In genomic region chr12:10614056-10614370, GRCh38 we compare ENCODE assay signal across 8 cellular contexts. TPM values are rescaled to one million over a fixed set of nuclear protein-coding genes. Genes with fewer than 3 reads are reported as not detected.
DNase-seq lines count a peak whose midpoint lies in the region; TF ChIP-seq lines count a peak whose summit lies in the region.

No MANE protein-coding gene starts in this region.

- H3K4me1 Mint-ChIP-seq in T-helper 2 cell treated with Interferon-gamma antibody and Interleukin-4, amounts not matched to agents 5 μg/mL and 100 μg/mL, for 36 hours (ENCODE audit: low read depth): peaks cover 28% of the 10 kb centered on the region

- DNase-seq in T-helper 2 cell treated with Interferon-gamma antibody and Interleukin-4, amounts not matched to agents 5 μg/mL and 100 μg/mL, for 36 hours (ENCODE audit: low spot score): no peak
- DNase-seq in T-helper 2 cell (no peak), suprapubic skin (ENCODE audit: low spot score in 2 of 2) (no peak), NAMALWA (ENCODE audit: low spot score) (no peak), C1 segment of cervical spinal cord (lab: John Stamatoyannopoulos, UW) (no peak), occipital lobe (lab: John Stamatoyannopoulos, UW) (no peak)

- H3K9me3 Mint-ChIP-seq in T-helper 2 cell treated with Interferon-gamma antibody and Interleukin-4, amounts not matched to agents 5 μg/mL and 100 μg/mL, for 36 hours: no peaks in the 10 kb centered on the region

- peaks cover 28% of the 10 kb centered on the region for H3K27me3 Mint-ChIP-seq in T-helper 2 cell treated with Interferon-gamma antibody and Interleukin-4, amounts not matched to agents 5 μg/mL and 100 μg/mL, for 36 hours (ENCODE audit: low read depth)

- no peak for TF ChIP-seq EP300 in suprapubic skin (IDR thresholded peaks at IDR 0.05)

- peaks cover 26% of the 10 kb centered on the region for H3K36me3 Mint-ChIP-seq in T-helper 2 cell treated with Interferon-gamma antibody and Interleukin-4, amounts not matched to agents 5 μg/mL and 100 μg/mL, for 36 hours (ENCODE audit: low read depth)

- H3K27me3 ChIP-seq in iPS-18a (ENCODE audit: control insufficient read depth, insufficient read depth, low read length) (no peaks in the 10 kb centered on the region), suprapubic skin (no peaks in the 10 kb centered on the region)

- H3K4me1 ChIP-seq in iPS-18a (ENCODE audit: control insufficient read depth, low read depth, low read length): no peaks in the 10 kb centered on the region
- H3K4me1 ChIP-seq in suprapubic skin: peaks cover 27% of the 10 kb centered on the region

- H3K9ac ChIP-seq in iPS-18a (ENCODE audit: low read length): peak overlapping the region; percentile 100

- H3K4me3 ChIP-seq in WI38 (ENCODE audit: low read depth, low read length): peak overlapping the region; percentile 95
- H3K4me3 ChIP-seq in iPS-18a (ENCODE audit: low read length): peak overlapping the region; percentile 99
- peak overlapping the region; percentile 68 for H3K4me3 ChIP-seq in suprapubic skin

- H3K27ac Mint-ChIP-seq in T-helper 2 cell treated with Interferon-gamma antibody and Interleukin-4, amounts not matched to agents 5 μg/mL and 100 μg/mL, for 36 hours: peak overlapping the region; percentile 100

- peak overlapping the region; percentile 100 for H3K4me3 Mint-ChIP-seq in T-helper 2 cell treated with Interferon-gamma antibody and Interleukin-4, amounts not matched to agents 5 μg/mL and 100 μg/mL, for 36 hours

- WGBS in suprapubic skin: 12% methylated on average over 4 of the region's 4 CpGs

- H3K9me3 ChIP-seq in iPS-18a (ENCODE audit: control insufficient read depth, low read depth, low read length): no peaks in the 10 kb centered on the region
- H3K9me3 ChIP-seq in suprapubic skin: no peaks in the 10 kb centered on the region

- TF ChIP-seq CTCF in WI38 (IDR thresholded peaks at IDR 0.05; ENCODE audit: low read depth, low read length): no peak
- no peak for TF ChIP-seq CTCF in suprapubic skin (IDR thresholded peaks at IDR 0.05)

- H3K27ac ChIP-seq in iPS-18a (ENCODE audit: low read length) (peak overlapping the region; percentile 96), suprapubic skin (peak overlapping the region; percentile 91)

- peaks cover 14% of the 10 kb centered on the region for H3K36me3 ChIP-seq in iPS-18a (ENCODE audit: control insufficient read depth, low read depth, low read length)
- H3K36me3 ChIP-seq in suprapubic skin: peaks cover 12% of the 10 kb centered on the region

- no peak for TF ChIP-seq POLR2A in suprapubic skin (IDR thresholded peaks at IDR 0.05)

RNA-seq across cellular contexts. Expression of gene MAGOHB, which starts 0.6 kb away (rescaled TPM):
- total RNA-seq in suprapubic skin (10 to 100 TPM in 2 of 4 donors, 1 to 10 TPM in 2; 6.0 to 27.8 (median 10.3) TPM), occipital lobe (29.3 TPM)

RNA-seq across cellular contexts. Expression of gene STYK1, which starts 59.8 kb away (rescaled TPM):
- total RNA-seq in suprapubic skin (1 to 10 TPM; 1.0 to 2.3 (median 1.2) TPM), occipital lobe (6.7 TPM)
